ENCODE assay signal across 13 cellular contexts in the genomic region with DNA sequence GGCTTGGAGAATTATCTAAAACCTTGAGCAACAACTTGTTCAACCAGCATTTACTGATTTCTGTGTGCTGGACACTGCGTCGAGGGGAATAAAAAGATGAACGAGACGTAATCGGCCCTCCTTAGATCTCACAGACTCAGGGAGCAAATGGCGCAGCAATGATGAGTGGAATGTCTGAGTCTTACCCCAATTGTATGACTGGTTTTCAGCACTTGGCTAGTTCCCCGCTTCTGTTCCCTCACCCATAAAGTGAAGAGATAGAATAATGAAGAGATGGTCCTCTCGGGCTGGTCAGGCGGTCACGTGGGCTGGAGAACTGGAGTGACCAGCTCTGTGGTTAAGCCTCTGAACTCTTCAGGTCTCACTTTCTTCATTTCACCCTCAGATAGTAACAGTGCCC. TPM values are rescaled to one million over a fixed set of nuclear protein-coding genes. Genes with fewer than 3 reads are reported as not detected.
DNase-seq lines count a peak whose midpoint lies in the region; ATAC-seq and TF ChIP-seq lines count a peak whose summit lies in the region.
"Had no signal": no experiment of that assay in that cellular context is flagged by ENCODE, and none has a peak within 500 bp of the region (broad histone marks: within the 10 kb centered on the region; RNA-seq: fewer than 3 reads in every experiment).

No MANE protein-coding gene starts in this region.

- no peaks in the 10 kb centered on the region for H3K79me2 ChIP-seq in trophoblast cell (ENCODE audit: control insufficient read depth, insufficient read depth, low read length, poor library complexity)

- H3K4me3 ChIP-seq in Caco-2 (ENCODE audit: low read depth, low read length) (no peak overlapping the region), HEK293 (ENCODE audit: low read depth, low read length) (no peak overlapping the region), trophoblast cell (ENCODE audit: low read depth, low read length) (no peak overlapping the region)
- H3K4me3 ChIP-seq: BLaER1 had no signal

- WGBS in trophoblast cell (ENCODE audit: extremely low coverage, insufficient coverage, insufficient read length) = no CpG with 5 or more reads among the region's 10 CpGs

- no peak overlapping the region for H2AK5ac ChIP-seq in trophoblast cell (ENCODE audit: low read length)

- H3K14ac ChIP-seq in trophoblast cell (ENCODE audit: low read length) = no peak overlapping the region

- intact Hi-C loops in Caco-2 (cut with micrococcal nuclease; ENCODE audit: unreplicated experiment) = no loop called here

- H2BK120ac ChIP-seq in trophoblast cell (ENCODE audit: insufficient read depth, low read length, poor library complexity) = no peak overlapping the region

- H4K12ac ChIP-seq in trophoblast cell (ENCODE audit: low read depth, low read length) = no peak overlapping the region

- H3K4ac ChIP-seq in trophoblast cell (ENCODE audit: low read depth, low read length) = no peak overlapping the region

- peak overlapping the region; percentile 54 for H3K9ac ChIP-seq in trophoblast cell (ENCODE audit: low read length)
- H3K9ac ChIP-seq: BLaER1 had no signal

- POLR2A ChIA-PET in Caco-2 (lab: Charles Lee) = interaction anchor here (0.6 kb wide), 1 partner anchor 58 kb away, joined by 3 read pairs; no protein-coding TSS in a partner anchor
- POLR2A ChIA-PET in HEK293 (lab: Yijun Ruan, JAX) = no interaction called here

- peaks cover 5% of the 10 kb centered on the region for H3K36me3 Mint-ChIP-seq in Caco-2 (ENCODE audit: insufficient read depth, unreplicated experiment)
- H3K36me3 Mint-ChIP-seq: CD8-positive, alpha-beta memory T cell had no signal

- CTCF ChIA-PET in Caco-2 (lab: Charles Lee) (no interaction called here), HEK293 (lab: Yijun Ruan, JAX) (no interaction called here)

- H3K18ac ChIP-seq in trophoblast cell (ENCODE audit: low read length) = no peak overlapping the region

- no peaks in the 10 kb centered on the region for H3K79me1 ChIP-seq in trophoblast cell (ENCODE audit: low read length)

- TF ChIP-seq CTCF in Caco-2 (IDR thresholded peaks at IDR 0.05; ENCODE audit: insufficient read depth in 1 of 2, low read depth in 1 of 2, low read length in 1 of 2, severe bottlenecking in 1 of 2, unreplicated experiment in 1 of 2) (no peak), HEK293 (tag by site-specific recombination; IDR thresholded peaks at IDR 0.05) (no peak)

- no peak overlapping the region for H4K91ac ChIP-seq in trophoblast cell (ENCODE audit: low read depth, low read length)

- peaks cover 17% of the 10 kb centered on the region for H3K4me1 Mint-ChIP-seq in Caco-2 (ENCODE audit: low read depth, unreplicated experiment)
- H3K4me1 Mint-ChIP-seq: CD8-positive, alpha-beta memory T cell; H9 had no signal

- no peaks in the 10 kb centered on the region for H3K9me3 Mint-ChIP-seq in Caco-2 (ENCODE audit: unreplicated experiment)
- H3K9me3 Mint-ChIP-seq: CD8-positive, alpha-beta memory T cell; H9 had no signal

- no TSS peak for BruUV-seq in Caco-2 (replicated peaks; lab: Mats Ljungman, UMichigan)

- H3K4me3 Mint-ChIP-seq in Caco-2 (ENCODE audit: unreplicated experiment) = peak overlapping the region; percentile 44
- H3K4me3 Mint-ChIP-seq: CD8-positive, alpha-beta memory T cell; H9 had no signal

- H2AFZ ChIP-seq in trophoblast cell (ENCODE audit: insufficient read depth, low read length, poor library complexity) = no peak overlapping the region

- H3K27ac ChIP-seq in HEK293 (ENCODE audit: extremely low read depth, low read depth, low read length) (no peak overlapping the region), trophoblast cell (ENCODE audit: low read depth, low read length) (no peak overlapping the region)
- H3K27ac ChIP-seq: BLaER1 had no signal

- no peaks in the 10 kb centered on the region for H3K36me3 ChIP-seq in Caco-2 (ENCODE audit: control insufficient read depth, insufficient read depth, low read length)
- no peaks in the 10 kb centered on the region for H3K36me3 ChIP-seq in HEK293 (ENCODE audit: control insufficient read depth in 2 of 2, insufficient read depth in 1 of 2, low read length in 2 of 2)
- no peaks in the 10 kb centered on the region for H3K36me3 ChIP-seq in trophoblast cell (ENCODE audit: control insufficient read depth in 1 of 2, insufficient read depth in 2 of 2, low read length in 2 of 2)
- H3K36me3 ChIP-seq: BLaER1 had no signal

- H3K27me3 ChIP-seq in Caco-2 (replicated peaks; ENCODE audit: control insufficient read depth, insufficient read depth, low read length) (no peaks in the 10 kb centered on the region), trophoblast cell (ENCODE audit: insufficient read depth, low read length) (no peaks in the 10 kb centered on the region)
- H3K27me3 ChIP-seq: BLaER1 had no signal

- no peak overlapping the region for H2BK5ac ChIP-seq in trophoblast cell (ENCODE audit: low read depth, low read length, poor library complexity)

- H3K4me2 ChIP-seq in trophoblast cell (ENCODE audit: low read length) = no peak overlapping the region
- H3K4me2 ChIP-seq: BLaER1 had no signal

- H3K9me3 ChIP-seq in Caco-2 (no peaks in the 10 kb centered on the region), HEK293 (ENCODE audit: control insufficient read depth, insufficient read depth, low read depth, low read length) (no peaks in the 10 kb centered on the region), trophoblast cell (ENCODE audit: insufficient read depth, low read depth, low read length) (no peaks in the 10 kb centered on the region)
- H3K9me3 ChIP-seq: BLaER1 had no signal

- no peak overlapping the region for H4K8ac ChIP-seq in trophoblast cell (ENCODE audit: low read depth, low read length)

- ATAC-seq in HG03469 (IDR thresholded peaks at IDR 0.05; ENCODE audit: unreplicated experiment) = no peak

- no peak overlapping the region for H2BK12ac ChIP-seq in trophoblast cell (ENCODE audit: low read length)

- H3K4me1 ChIP-seq in Caco-2 (peaks cover 19% of the 10 kb centered on the region), HEK293 (ENCODE audit: control insufficient read depth, insufficient read depth, low read length) (no peaks in the 10 kb centered on the region), trophoblast cell (ENCODE audit: control insufficient read depth in 1 of 2, insufficient read depth in 2 of 2, low read length in 2 of 2) (no peaks in the 10 kb centered on the region)
- H3K4me1 ChIP-seq: BLaER1 had no signal

- H3K23ac ChIP-seq in trophoblast cell (ENCODE audit: low read length) = no peak overlapping the region

- DNase-seq in Caco-2 = peak in 1 of 2 experiments; percentile 40
- peak; percentile 4 for DNase-seq in astrocyte of the hippocampus (ENCODE audit: low read depth, low spot score)
- DNase-seq in trophoblast cell = peak; percentile 63 to 90
- DNase-seq in GM19238 (ENCODE audit: insufficient read length, low spot score) = no peak
- no peak for DNase-seq in T-helper 2 cell
- DNase-seq: AML-193; CD8-positive, alpha-beta memory T cell; GOT3; H9; KBM-7 had no signal

- H3K27me3 Mint-ChIP-seq in Caco-2 (ENCODE audit: insufficient read depth, unreplicated experiment) = no peaks in the 10 kb centered on the region

- H3K27ac Mint-ChIP-seq in Caco-2 (ENCODE audit: unreplicated experiment) = peak overlapping the region; percentile 73
- H3K27ac Mint-ChIP-seq: CD8-positive, alpha-beta memory T cell; H9 had no signal

TF ChIP-seq in HEK293, 187 proteins besides CTCF, POLR2A, EP300 and RAD21:
- TF ChIP-seq, protein P1, sequence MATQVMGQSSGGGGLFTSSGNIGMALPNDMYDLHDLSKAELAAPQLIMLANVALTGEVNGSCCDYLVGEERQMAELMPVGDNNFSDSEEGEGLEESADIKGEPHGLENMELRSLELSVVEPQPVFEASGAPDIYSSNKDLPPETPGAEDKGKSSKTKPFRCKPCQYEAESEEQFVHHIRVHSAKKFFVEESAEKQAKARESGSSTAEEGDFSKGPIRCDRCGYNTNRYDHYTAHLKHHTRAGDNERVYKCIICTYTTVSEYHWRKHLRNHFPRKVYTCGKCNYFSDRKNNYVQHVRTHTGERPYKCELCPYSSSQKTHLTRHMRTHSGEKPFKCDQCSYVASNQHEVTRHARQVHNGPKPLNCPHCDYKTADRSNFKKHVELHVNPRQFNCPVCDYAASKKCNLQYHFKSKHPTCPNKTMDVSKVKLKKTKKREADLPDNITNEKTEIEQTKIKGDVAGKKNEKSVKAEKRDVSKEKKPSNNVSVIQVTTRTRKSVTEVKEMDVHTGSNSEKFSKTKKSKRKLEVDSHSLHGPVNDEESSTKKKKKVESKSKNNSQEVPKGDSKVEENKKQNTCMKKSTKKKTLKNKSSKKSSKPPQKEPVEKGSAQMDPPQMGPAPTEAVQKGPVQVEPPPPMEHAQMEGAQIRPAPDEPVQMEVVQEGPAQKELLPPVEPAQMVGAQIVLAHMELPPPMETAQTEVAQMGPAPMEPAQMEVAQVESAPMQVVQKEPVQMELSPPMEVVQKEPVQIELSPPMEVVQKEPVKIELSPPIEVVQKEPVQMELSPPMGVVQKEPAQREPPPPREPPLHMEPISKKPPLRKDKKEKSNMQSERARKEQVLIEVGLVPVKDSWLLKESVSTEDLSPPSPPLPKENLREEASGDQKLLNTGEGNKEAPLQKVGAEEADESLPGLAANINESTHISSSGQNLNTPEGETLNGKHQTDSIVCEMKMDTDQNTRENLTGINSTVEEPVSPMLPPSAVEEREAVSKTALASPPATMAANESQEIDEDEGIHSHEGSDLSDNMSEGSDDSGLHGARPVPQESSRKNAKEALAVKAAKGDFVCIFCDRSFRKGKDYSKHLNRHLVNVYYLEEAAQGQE (tag by site-specific recombination; IDR thresholded peaks at IDR 0.05) = peak; percentile 78
- no peak for TF ChIP-seq ZNF18 (tag by site-specific recombination; IDR thresholded peaks at IDR 0.05)

RNA-seq across cellular contexts. Expression of gene GATA6, which starts 17.3 kb away (rescaled TPM):
- 124 and 136 TPM in 2 replicates for total RNA-seq in Caco-2 (2022)
- 1.7 and 1.9 TPM in 2 replicates for polyA plus RNA-seq in trophoblast cell (2013)
- total RNA-seq: H9 had no signal

Comparison
In these comparisons a context has a peak if more than half of its experiments do, and no peak if none do; other contexts are left out.
1. DNase-seq: peak in astrocyte of the hippocampus (single experiment) and trophoblast cell (2 of 2); none in GM19238 (single experiment) and T-helper 2 cell (0 of 5).